19 cellular contexts compared by ENCODE assay signal in genomic region chr6:167791036-167791779, GRCh38. TPM values are rescaled to one million over a fixed set of nuclear protein-coding genes. Genes with fewer than 3 reads are reported as not detected.
A peak's percentile ranks its signal among the peaks of the same experiment; 100 is the strongest.
DNase-seq lines count a peak whose midpoint lies in the region; ATAC-seq, FAIRE-seq and TF ChIP-seq lines count a peak whose summit lies in the region.
"Had no signal": no experiment of that assay in that cellular context is flagged by ENCODE, and none has a peak within 500 bp of the region (broad histone marks: within the 10 kb centered on the region; RNA-seq: fewer than 3 reads in every experiment).

No MANE protein-coding gene starts in this region.

- peaks cover 0 to 14% (median 0%) of the 10 kb centered on the region in 11 experiments; a peak in 8 of 22 replicates for H3K27me3 ChIP-seq in BLaER1 treated with 17β-estradiol and CSF1 and Interleukin-3, amounts not matched to agents 10 nM and 100 nM
- H3K27me3 ChIP-seq in bronchial epithelial cell (ENCODE audit: control insufficient read depth, insufficient read depth, low read length) = peaks cover 9% of the 10 kb centered on the region
- no peaks in the 10 kb centered on the region for H3K27me3 ChIP-seq in liver (ENCODE audit: control insufficient read depth in 4 of 4, insufficient read depth in 4 of 4, low read length in 3 of 4)
- H3K27me3 ChIP-seq: neural progenitor cell had no signal

- H3K9me3 ChIP-seq in BLaER1 treated with 17β-estradiol and CSF1 and Interleukin-3, amounts not matched to agents 10 nM and 100 nM (replicated peaks in 1 of 11) = peaks cover 14 to 27% (median 19%) of the 10 kb centered on the region in 11 experiments; a peak in 21 of 22 replicates
- no peaks in the 10 kb centered on the region for H3K9me3 ChIP-seq in liver (ENCODE audit: control insufficient read depth in 4 of 4, low read length in 3 of 4)

- H4K20me1 ChIP-seq in BLaER1 treated with 17β-estradiol and CSF1 and Interleukin-3, amounts not matched to agents 10 nM and 100 nM = peaks cover 0 to 3% (median 0%) of the 10 kb centered on the region in 11 experiments; a peak in 1 of 22 replicates

- H3K4me3 ChIP-seq in BLaER1 treated with 17β-estradiol and CSF1 and Interleukin-3, amounts not matched to agents 10 nM and 100 nM = no peak overlapping the region
- H3K4me3 ChIP-seq in bronchial epithelial cell (ENCODE audit: low read depth, low read length) (no peak overlapping the region), liver (ENCODE audit: low read depth in 1 of 3, low read length in 3 of 3) (peak overlapping the region; percentile 39 to 78 (median 71))
- H3K4me3 ChIP-seq: neural progenitor cell had no signal

- H3K9me3 Mint-ChIP-seq in activated CD8-positive, alpha-beta memory T cell treated with anti-CD3 and anti-CD28 coated beads, Interleukin-2, amount 10 ng/mL, durations not matched to agents 7 days and 5 days (ENCODE audit: low read depth) = no peaks in the 10 kb centered on the region
- H3K9me3 Mint-ChIP-seq: activated naive CD8-positive, alpha-beta T cell treated with anti-CD3 and anti-CD28 coated beads, Interleukin-2, amount 10 ng/mL, durations not matched to agents 7 days and 5 days; neural progenitor cell; stimulated activated naive CD8-positive, alpha-beta T cell treated with anti-CD3 and anti-CD28 coated beads, Interleukin-15, Interleukin-2, amounts not matched to agents 100 ng/mL and 50 ng/mL, for 24 hours had no signal

- no peaks in the 10 kb centered on the region for H3K4me1 Mint-ChIP-seq in activated CD8-positive, alpha-beta memory T cell treated with anti-CD3 and anti-CD28 coated beads, Interleukin-2, amount 10 ng/mL, durations not matched to agents 7 days and 5 days

- peak overlapping the region in 10 of 11 experiments; percentile 8 to 84 (median 50); a peak in 16 of 22 replicates for H3K4me2 ChIP-seq in BLaER1 treated with 17β-estradiol and CSF1 and Interleukin-3, amounts not matched to agents 10 nM and 100 nM
- H3K4me2 ChIP-seq: neural progenitor cell had no signal

- CTCF ChIA-PET in activated CD8-positive, alpha-beta memory T cell treated with anti-CD3 and anti-CD28 coated beads, Interleukin-2, amount 10 ng/mL, durations not matched to agents 7 days and 5 days (lab: Charles Lee) = no interaction called here

- H3K9ac ChIP-seq in BLaER1 treated with 17β-estradiol and CSF1 and Interleukin-3, amounts not matched to agents 10 nM and 100 nM = peak overlapping the region in 1 of 11 experiments; percentile 34; a peak in 2 of 22 replicates
- peak overlapping the region; percentile 40 to 79 for H3K9ac ChIP-seq in liver (ENCODE audit: low read depth in 1 of 2, low read length in 2 of 2)
- H3K9ac ChIP-seq: neural progenitor cell had no signal

- peak; percentile 61 to 62 for TF ChIP-seq RAD21 in liver (IDR thresholded peaks at IDR 0.05)

- ATAC-seq in GM19023 (IDR thresholded peaks at IDR 0.05; ENCODE audit: unreplicated experiment) = no peak
- no peak for ATAC-seq in activated CD8-positive, alpha-beta memory T cell treated with anti-CD3 and anti-CD28 coated beads, Interleukin-2, amount 10 ng/mL, durations not matched to agents 7 days and 5 days
- ATAC-seq: Panc1 had no signal

- WGBS in liver = 37% methylated on average over 14 of the region's 14 CpGs

- H3K27me3 Mint-ChIP-seq in activated CD8-positive, alpha-beta memory T cell treated with anti-CD3 and anti-CD28 coated beads, Interleukin-2, amount 10 ng/mL, durations not matched to agents 7 days and 5 days = peaks cover 30% of the 10 kb centered on the region

- no peak overlapping the region for H3K27ac Mint-ChIP-seq in activated CD8-positive, alpha-beta memory T cell treated with anti-CD3 and anti-CD28 coated beads, Interleukin-2, amount 10 ng/mL, durations not matched to agents 7 days and 5 days
- H3K27ac Mint-ChIP-seq: activated naive CD8-positive, alpha-beta T cell treated with anti-CD3 and anti-CD28 coated beads, Interleukin-2, amount 10 ng/mL, durations not matched to agents 7 days and 5 days; neural progenitor cell; stimulated activated naive CD8-positive, alpha-beta T cell treated with anti-CD3 and anti-CD28 coated beads, Interleukin-15, Interleukin-2, amounts not matched to agents 100 ng/mL and 50 ng/mL, for 24 hours had no signal

- TF ChIP-seq CTCF in bronchial epithelial cell (IDR thresholded peaks at IDR 0.05; ENCODE audit: insufficient read depth, low read length, severe bottlenecking) (no peak), liver (IDR thresholded peaks at IDR 0.05; ENCODE audit: low read depth, low read length, missing input control) (no peak)

- peaks cover 26 to 71% (median 47%) of the 10 kb centered on the region in 10 experiments for H3K4me1 ChIP-seq in BLaER1 treated with 17β-estradiol and CSF1 and Interleukin-3, amounts not matched to agents 10 nM and 100 nM
- peaks cover 5 to 67% (median 47%) of the 10 kb centered on the region in 4 donors for H3K4me1 ChIP-seq in liver (ENCODE audit: control insufficient read depth in 4 of 4, insufficient read depth in 4 of 4, low read length in 3 of 4)

- DNase-seq in NCI-H226 (peak; percentile 72), bronchial epithelial cell (ENCODE audit: low read depth) (peak; percentile 76), NCI-H187 treated with DMSO at 0.1 percent for 48 hours (lab: John Stamatoyannopoulos, UW) (no peak), pons (ENCODE audit: low spot score) (no peak)
- DNase-seq in activated CD8-positive, alpha-beta memory T cell treated with anti-CD3 and anti-CD28 coated beads, Interleukin-2, amount 10 ng/mL, durations not matched to agents 7 days and 5 days = no peak
- DNase-seq: activated CD4-positive, CD25-positive, alpha-beta regulatory T cell treated with anti-CD3 and anti-CD28 coated beads, Interleukin-2, amount 50 U/mL, for 72 hours; activated naive CD8-positive, alpha-beta T cell treated with anti-CD3 and anti-CD28 coated beads, Interleukin-2, amount 10 ng/mL, durations not matched to agents 7 days and 5 days; hypothalamus; NCI-H1417; NCI-H510A had no signal

- H3K27ac ChIP-seq in BLaER1 treated with 17β-estradiol and CSF1 and Interleukin-3, amounts not matched to agents 10 nM and 100 nM = peak overlapping the region in 4 of 11 experiments; percentile 47 to 67 (median 53); a peak in 7 of 22 replicates
- peak overlapping the region; percentile 95 to 98 for H3K27ac ChIP-seq in liver (ENCODE audit: low read depth in 1 of 2, low read length in 2 of 2)
- H3K27ac ChIP-seq: neural progenitor cell had no signal

- no peaks in the 10 kb centered on the region for H3K36me3 Mint-ChIP-seq in activated CD8-positive, alpha-beta memory T cell treated with anti-CD3 and anti-CD28 coated beads, Interleukin-2, amount 10 ng/mL, durations not matched to agents 7 days and 5 days
- H3K36me3 Mint-ChIP-seq: activated naive CD8-positive, alpha-beta T cell treated with anti-CD3 and anti-CD28 coated beads, Interleukin-2, amount 10 ng/mL, durations not matched to agents 7 days and 5 days; neural progenitor cell had no signal

- FAIRE-seq in bronchial epithelial cell (lab: Jason Lieb, UNC) = no peak
- FAIRE-seq: colon, H1 had no signal

- H3K4me3 Mint-ChIP-seq in activated CD8-positive, alpha-beta memory T cell treated with anti-CD3 and anti-CD28 coated beads, Interleukin-2, amount 10 ng/mL, durations not matched to agents 7 days and 5 days = no peak overlapping the region
- H3K4me3 Mint-ChIP-seq: activated naive CD8-positive, alpha-beta T cell treated with anti-CD3 and anti-CD28 coated beads, Interleukin-2, amount 10 ng/mL, durations not matched to agents 7 days and 5 days; IgD-negative memory B cell; neural progenitor cell; stimulated activated naive CD8-positive, alpha-beta T cell treated with anti-CD3 and anti-CD28 coated beads, Interleukin-15, Interleukin-2, amounts not matched to agents 100 ng/mL and 50 ng/mL, for 24 hours had no signal

- H3K36me3 ChIP-seq in BLaER1 treated with 17β-estradiol and CSF1 and Interleukin-3, amounts not matched to agents 10 nM and 100 nM = peaks cover 0 to 3% (median 0%) of the 10 kb centered on the region in 11 experiments; a peak in 1 of 22 replicates
- no peaks in the 10 kb centered on the region for H3K36me3 ChIP-seq in bronchial epithelial cell (ENCODE audit: control insufficient read depth, insufficient read depth, low read length)
- H3K36me3 ChIP-seq in liver (ENCODE audit: control insufficient read depth in 4 of 4, insufficient read depth in 3 of 4, low read depth in 1 of 4, low read length in 3 of 4) = peaks cover 0 to 8% (median 3%) of the 10 kb centered on the region in 4 donors
- H3K36me3 ChIP-seq: neural progenitor cell had no signal

TF ChIP-seq in liver, 16 proteins besides CTCF, POLR2A, EP300 and RAD21 (continues in another document):
- TF ChIP-seq HNF4A (conservative IDR thresholded peaks at IDR 0.05) = peak; percentile 79 to 87
- peak; percentile 48 for TF ChIP-seq TAF1 (conservative IDR thresholded peaks at IDR 0.05)
- peak; percentile 48 for TF ChIP-seq HNF4G (IDR thresholded peaks at IDR 0.05)
- TF ChIP-seq FOXA1 (IDR thresholded peaks at IDR 0.05) = peak; percentile 27
- peak in 1 of 2 donors; percentile 54 for TF ChIP-seq EGR1 (IDR thresholded peaks at IDR 0.05; ENCODE audit: low read depth in 2 of 2)
- peak; percentile 78 for TF ChIP-seq REST (IDR thresholded peaks at IDR 0.05)

RNA-seq across cellular contexts. Expression of gene AFDN, which starts 35.5 kb away (rescaled TPM):
- 146 and 171 TPM in 2 replicates for total RNA-seq in bronchial epithelial cell
- total RNA-seq in liver = 100 to 1,000 TPM in 1 of 2 donors, 10 to 100 TPM in 1; 33.3 to 145 TPM
- polyA plus RNA-seq in liver = 10 to 100 TPM; 21.3 to 25.4 TPM
- total RNA-seq in activated CD8-positive, alpha-beta memory T cell treated with anti-CD3 and anti-CD28 coated beads, Interleukin-2, amount 10 ng/mL, durations not matched to agents 7 days and 5 days = 10 to 100 TPM; 38.7 to 94.6 TPM

Comparison
In these comparisons a context has a peak if more than half of its experiments do, and no peak if none do; other contexts are left out.
1. H3K4me3 ChIP-seq: peak in liver (3 of 3); none in BLaER1 treated with 17β-estradiol and CSF1 and Interleukin-3, amounts not matched to agents 10 nM and 100 nM (0 of 10) and bronchial epithelial cell (single experiment).
2. DNase-seq: peak in NCI-H226 (single experiment) and bronchial epithelial cell (single experiment); none in NCI-H187 treated with DMSO at 0.1 percent for 48 hours (single experiment), activated CD8-positive, alpha-beta memory T cell treated with anti-CD3 and anti-CD28 coated beads, Interleukin-2, amount 10 ng/mL, durations not matched to agents 7 days and 5 days (single experiment) and pons (single experiment).